ENCODE assay signal across 1 cellular context in genomic region chr10:109737009-109737408, GRCh38.
TF ChIP-seq lines count a peak whose summit lies in the region.

No MANE protein-coding gene starts in this region.

TF ChIP-seq in H1, 55 proteins besides CTCF, POLR2A, EP300 and RAD21:
- TF ChIP-seq POU5F1 (IDR thresholded peaks at IDR 0.05; ENCODE audit: low read depth, low read length) (no peak), RNF2 (IDR thresholded peaks at IDR 0.05; ENCODE audit: borderline replicate concordance, low read depth, low read length, missing control alignments, poor library complexity, severe bottlenecking) (no peak), JUN (IDR thresholded peaks at IDR 0.05; ENCODE audit: low read depth, low read length) (no peak), SP4 (IDR thresholded peaks at IDR 0.05; ENCODE audit: low read length) (no peak), BCL11A (IDR thresholded peaks at IDR 0.05; ENCODE audit: low read depth in 2 of 2, low read length in 2 of 2) (no peak), FOSL1 (IDR thresholded peaks at IDR 0.05; ENCODE audit: insufficient read depth, low read depth, low read length) (no peak), JUND (IDR thresholded peaks at IDR 0.05; ENCODE audit: low read length) (no peak), HDAC2 (IDR thresholded peaks at IDR 0.05; ENCODE audit: borderline replicate concordance in 1 of 2, low read depth in 2 of 2, low read length in 2 of 2) (no peak), RBBP5 (IDR thresholded peaks at IDR 0.05; ENCODE audit: borderline replicate concordance, low read depth, low read length) (no peak), CHD1 (IDR thresholded peaks at IDR 0.05; ENCODE audit: low read depth, low read length) (no peak)
- TF ChIP-seq, protein P1, sequence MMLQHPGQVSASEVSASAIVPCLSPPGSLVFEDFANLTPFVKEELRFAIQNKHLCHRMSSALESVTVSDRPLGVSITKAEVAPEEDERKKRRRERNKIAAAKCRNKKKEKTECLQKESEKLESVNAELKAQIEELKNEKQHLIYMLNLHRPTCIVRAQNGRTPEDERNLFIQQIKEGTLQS (IDR thresholded peaks at IDR 0.05; ENCODE audit: insufficient read depth, low read depth, low read length), result no peak
